ENCODE assay signal across 8 cellular contexts in the genomic region with DNA sequence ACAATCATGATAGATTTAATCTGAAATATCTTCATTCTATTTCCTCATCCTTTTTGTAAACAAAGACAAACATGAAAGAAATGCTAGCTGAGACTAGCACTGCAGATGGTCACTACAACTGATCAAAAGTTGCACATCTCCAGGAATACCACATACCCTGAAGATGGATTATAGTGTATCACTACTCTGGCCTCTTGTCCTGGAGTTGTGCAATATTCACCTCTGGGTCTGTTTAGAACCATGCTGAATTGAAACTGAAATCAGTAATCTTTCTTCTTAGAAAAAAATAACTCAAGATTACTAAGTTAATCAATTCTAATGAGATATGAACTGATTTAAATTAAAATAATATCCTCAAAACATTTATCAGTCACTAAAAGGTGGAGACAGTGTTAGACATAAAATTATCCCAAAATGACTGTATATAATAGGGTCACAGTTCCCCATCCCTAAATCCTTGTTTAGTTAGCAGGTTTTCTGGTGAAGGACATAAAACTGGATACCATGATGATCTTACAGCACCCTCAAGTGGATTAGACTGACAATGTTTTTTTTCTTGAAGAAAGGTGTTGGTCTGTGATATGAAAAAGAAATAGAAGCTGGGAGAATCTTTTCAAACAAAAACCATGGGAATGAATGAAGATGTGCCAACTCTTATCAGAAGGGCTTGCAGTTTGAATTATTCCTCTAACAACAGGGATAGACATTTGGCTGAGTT. TPM values are rescaled to one million over a fixed set of nuclear protein-coding genes. Genes with fewer than 3 reads are reported as not detected.
DNase-seq lines count a peak whose midpoint lies in the region; ATAC-seq and TF ChIP-seq lines count a peak whose summit lies in the region.

No MANE protein-coding gene starts in this region.

- DNase-seq in COR-L47 (lab: John Stamatoyannopoulos, UW) (peak; percentile 53), KBM-7 (peak; percentile 46), PC-3 (peak; percentile 75), glomerular visceral epithelial cell (ENCODE audit: extremely low spot score) (peak; percentile 18), T-cell (no peak)
- DNase-seq in stimulated activated effector memory CD8-positive, alpha-beta T cell treated with anti-CD3 and anti-CD28 coated beads, Interleukin-12 subunit alpha, Interleukin-12 subunit beta, amount 100 ng/mL, for 72 hours (ENCODE audit: low spot score in 2 of 2) = no peak
- no peak for DNase-seq in stimulated activated naive CD8-positive, alpha-beta T cell treated with anti-CD3 and anti-CD28 coated beads, Interleukin-15, amount 100 ng/mL, for 72 hours

- no peaks in the 10 kb centered on the region for H4K20me1 ChIP-seq in PC-3 (ENCODE audit: low read length)

- H3K27me3 ChIP-seq in PC-3 (ENCODE audit: low read length) = no peaks in the 10 kb centered on the region

- no peaks in the 10 kb centered on the region for H3K4me1 Mint-ChIP-seq in stimulated activated effector memory CD8-positive, alpha-beta T cell treated with anti-CD3 and anti-CD28 coated beads, Interleukin-12 subunit alpha, Interleukin-12 subunit beta, amount 100 ng/mL, for 72 hours
- H3K4me1 Mint-ChIP-seq in stimulated activated naive CD8-positive, alpha-beta T cell treated with anti-CD3 and anti-CD28 coated beads, Interleukin-15, amount 100 ng/mL, for 72 hours = no peaks in the 10 kb centered on the region
- H3K4me1 Mint-ChIP-seq in T-cell = no peaks in the 10 kb centered on the region

- no TSS peak for BruUV-seq in PC-3 (replicated peaks; lab: Mats Ljungman, UMichigan)

- CTCF ChIA-PET in PC-3 (lab: Charles Lee) (interaction anchor here (0.5 to 1.5 kb wide), 13 partner anchors 24 to 828 kb away, joined by 3 to 20 read pairs (median 3); no protein-coding TSS in a partner anchor), T-cell (lab: Charles Lee) (interaction anchor here in 1 of 2 donors (0.8 kb wide), 1 partner anchor 665 kb away, joined by 6 read pairs; no protein-coding TSS in a partner anchor)

- H3K27ac ChIP-seq in PC-3 (ENCODE audit: low read length) = no peak overlapping the region

- H3K9me3 Mint-ChIP-seq in stimulated activated effector memory CD8-positive, alpha-beta T cell treated with anti-CD3 and anti-CD28 coated beads, Interleukin-12 subunit alpha, Interleukin-12 subunit beta, amount 100 ng/mL, for 72 hours = no peaks in the 10 kb centered on the region
- H3K9me3 Mint-ChIP-seq in stimulated activated naive CD8-positive, alpha-beta T cell treated with anti-CD3 and anti-CD28 coated beads, Interleukin-15, amount 100 ng/mL, for 72 hours = no peaks in the 10 kb centered on the region
- no peaks in the 10 kb centered on the region for H3K9me3 Mint-ChIP-seq in T-cell

- no peaks in the 10 kb centered on the region for H3K9me2 ChIP-seq in PC-3 (replicated peaks; ENCODE audit: low read length)

- no peaks in the 10 kb centered on the region for H3F3A ChIP-seq in PC-3 (ENCODE audit: low read length, unreplicated experiment)

- H3K79me2 ChIP-seq in PC-3 (ENCODE audit: low read length) = no peaks in the 10 kb centered on the region

- H2AFZ ChIP-seq in PC-3 (ENCODE audit: low read length) = no peak overlapping the region; the same call in 1 of the 2 replicates

- in situ Hi-C loops in KBM-7 (cut with MboI; ENCODE audit: low pct_unique_long_range_greater_than_20kb, low sequenced_read_pairs) = no loop called here

- intact Hi-C loops in PC-3 (cut with micrococcal nuclease) = loop anchor here (1.0 to 10.0 kb wide), 11 partner anchors 60 to 842 kb away; a partner anchor contains a TSS

- H3K4me3 Mint-ChIP-seq in stimulated activated effector memory CD8-positive, alpha-beta T cell treated with anti-CD3 and anti-CD28 coated beads, Interleukin-12 subunit alpha, Interleukin-12 subunit beta, amount 100 ng/mL, for 72 hours = no peak overlapping the region
- H3K4me3 Mint-ChIP-seq in stimulated activated naive CD8-positive, alpha-beta T cell treated with anti-CD3 and anti-CD28 coated beads, Interleukin-15, amount 100 ng/mL, for 72 hours = no peak overlapping the region
- no peak overlapping the region for H3K4me3 Mint-ChIP-seq in T-cell

- TF ChIP-seq CTCF in PC-3 (conservative IDR thresholded peaks at IDR 0.05; ENCODE audit: low read depth, low read length) = peak; percentile 90

- ATAC-seq in GM19395 (IDR thresholded peaks at IDR 0.05; ENCODE audit: unreplicated experiment) (peak; percentile 86), PC-3 (peak; percentile 93), T-cell (replicated peaks in 1 of 4) (no peak)
- ATAC-seq in stimulated activated effector memory CD8-positive, alpha-beta T cell treated with anti-CD3 and anti-CD28 coated beads, Interleukin-12 subunit alpha, Interleukin-12 subunit beta, amount 100 ng/mL, for 72 hours = no peak
- no peak for ATAC-seq in stimulated activated naive CD8-positive, alpha-beta T cell treated with anti-CD3 and anti-CD28 coated beads, Interleukin-15, amount 100 ng/mL, for 72 hours

- peaks cover 45% of the 10 kb centered on the region for H3K27me3 Mint-ChIP-seq in stimulated activated naive CD8-positive, alpha-beta T cell treated with anti-CD3 and anti-CD28 coated beads, Interleukin-15, amount 100 ng/mL, for 72 hours
- H3K27me3 Mint-ChIP-seq in T-cell = peaks cover 46 to 49% of the 10 kb centered on the region in 2 donors

- H3K36me3 ChIP-seq in PC-3 (ENCODE audit: low read depth, low read length) = no peaks in the 10 kb centered on the region

- H3K4me3 ChIP-seq in PC-3 (ENCODE audit: low read length) = no peak overlapping the region

- H3K4me2 ChIP-seq in PC-3 (ENCODE audit: low read length) = no peak overlapping the region

- H3K9me3 ChIP-seq in PC-3 (ENCODE audit: low read length) = no peaks in the 10 kb centered on the region

- H3K36me3 Mint-ChIP-seq in stimulated activated effector memory CD8-positive, alpha-beta T cell treated with anti-CD3 and anti-CD28 coated beads, Interleukin-12 subunit alpha, Interleukin-12 subunit beta, amount 100 ng/mL, for 72 hours = no peaks in the 10 kb centered on the region
- no peaks in the 10 kb centered on the region for H3K36me3 Mint-ChIP-seq in T-cell

- POLR2A ChIA-PET in PC-3 (lab: Charles Lee; ENCODE audit: unreplicated experiment) = interaction anchor here (0.6 kb wide), 1 partner anchor 625 kb away, joined by 17 read pairs; no protein-coding TSS in a partner anchor
- POLR2A ChIA-PET in T-cell (lab: Charles Lee) = no interaction called here

- no peak overlapping the region for H3K9ac ChIP-seq in PC-3 (ENCODE audit: low read length)

- peaks cover 11% of the 10 kb centered on the region for H3K4me1 ChIP-seq in PC-3 (ENCODE audit: insufficient read depth, low read length)

- H3K27ac Mint-ChIP-seq in stimulated activated effector memory CD8-positive, alpha-beta T cell treated with anti-CD3 and anti-CD28 coated beads, Interleukin-12 subunit alpha, Interleukin-12 subunit beta, amount 100 ng/mL, for 72 hours = no peak overlapping the region
- H3K27ac Mint-ChIP-seq in stimulated activated naive CD8-positive, alpha-beta T cell treated with anti-CD3 and anti-CD28 coated beads, Interleukin-15, amount 100 ng/mL, for 72 hours = no peak overlapping the region
- no peak overlapping the region for H3K27ac Mint-ChIP-seq in T-cell

RNA-seq across cellular contexts. Expression of a gene that starts 7.2 kb away (rescaled TPM):
- 17.2 and 18.0 TPM in 2 replicates for total RNA-seq in PC-3 (2014; rRNA removed)
- 100 to 1,000 TPM in 4 of 5 donors, 10 to 100 TPM in 1; 88.8 to 141 (median 120) TPM for total RNA-seq in T-cell

Comparison
In these comparisons a context has a peak if more than half of its experiments do, and no peak if none do; other contexts are left out.
1. DNase-seq: peak in COR-L47 (single experiment), KBM-7 (single experiment), PC-3 (single experiment) and glomerular visceral epithelial cell (single experiment); none in stimulated activated effector memory CD8-positive, alpha-beta T cell treated with anti-CD3 and anti-CD28 coated beads, Interleukin-12 subunit alpha, Interleukin-12 subunit beta, amount 100 ng/mL, for 72 hours (0 of 2), stimulated activated naive CD8-positive, alpha-beta T cell treated with anti-CD3 and anti-CD28 coated beads, Interleukin-15, amount 100 ng/mL, for 72 hours (0 of 2) and T-cell (0 of 34).
2. ATAC-seq: peak in GM19395 (single experiment) and PC-3 (single experiment); none in stimulated activated effector memory CD8-positive, alpha-beta T cell treated with anti-CD3 and anti-CD28 coated beads, Interleukin-12 subunit alpha, Interleukin-12 subunit beta, amount 100 ng/mL, for 72 hours (single experiment), stimulated activated naive CD8-positive, alpha-beta T cell treated with anti-CD3 and anti-CD28 coated beads, Interleukin-15, amount 100 ng/mL, for 72 hours (single experiment) and T-cell (0 of 4).